Comparison of ENCODE assay signal across 13 cellular contexts in genomic region chr10:73480158-73480557, GRCh38. TPM values are rescaled to one million over a fixed set of nuclear protein-coding genes. Genes with fewer than 3 reads are reported as not detected.
DNase-seq lines count a peak whose midpoint lies in the region; ATAC-seq and TF ChIP-seq lines count a peak whose summit lies in the region.
"Had no signal": no experiment of that assay in that cellular context is flagged by ENCODE, and none has a peak within 500 bp of the region (broad histone marks: within the 10 kb centered on the region; RNA-seq: fewer than 3 reads in every experiment).

No MANE protein-coding gene starts in this region.

- peak; percentile 86 for ATAC-seq in activated T-cell treated with anti-CD3 and anti-CD28 coated beads, Interleukin-2, amount 50 U/mL, for 72 hours (replicated peaks in 1 of 2)
- peak; percentile 50 to 80 for ATAC-seq in stimulated activated naive B cell treated with anti-CD40 and anti-IgM and Interleukin-4, amounts not matched to agents 10 μg/mL and 1 μg/mL and 100 μg/mL, for 72 hours (replicated peaks)
- no peak for ATAC-seq in GM21423 (IDR thresholded peaks at IDR 0.05; ENCODE audit: unreplicated experiment)

- no TSS peak for BruUV-seq in Calu3 (replicated peaks; lab: Mats Ljungman, UMichigan)

- H3K27me3 Mint-ChIP-seq in activated T-cell treated with anti-CD3 and anti-CD28 coated beads, Interleukin-2, amount 50 U/mL, for 72 hours (ENCODE audit: low read depth): no peaks in the 10 kb centered on the region
- no peaks in the 10 kb centered on the region for H3K27me3 Mint-ChIP-seq in stimulated activated naive B cell treated with anti-CD40 and anti-IgM and Interleukin-4, amounts not matched to agents 10 μg/mL and 1 μg/mL and 100 μg/mL, for 72 hours
- H3K27me3 Mint-ChIP-seq in endothelial cell (ENCODE audit: unreplicated experiment) (no peaks in the 10 kb centered on the region), Calu3 (ENCODE audit: unreplicated experiment) (no peaks in the 10 kb centered on the region)

- H3K9me3 Mint-ChIP-seq in activated T-cell treated with anti-CD3 and anti-CD28 coated beads, Interleukin-2, amount 50 U/mL, for 72 hours: no peaks in the 10 kb centered on the region
- H3K9me3 Mint-ChIP-seq in stimulated activated naive B cell treated with anti-CD40 and anti-IgM and Interleukin-4, amounts not matched to agents 10 μg/mL and 1 μg/mL and 100 μg/mL, for 72 hours: peaks cover 0 to 4% of the 10 kb centered on the region in 2 donors
- no peaks in the 10 kb centered on the region for H3K9me3 Mint-ChIP-seq in endothelial cell (ENCODE audit: unreplicated experiment)
- H3K9me3 Mint-ChIP-seq in Calu3 (ENCODE audit: low read depth, unreplicated experiment): no peaks in the 10 kb centered on the region

- peaks cover 37% of the 10 kb centered on the region for H3K4me1 Mint-ChIP-seq in activated T-cell treated with anti-CD3 and anti-CD28 coated beads, Interleukin-2, amount 50 U/mL, for 72 hours (ENCODE audit: low read depth)
- H3K4me1 Mint-ChIP-seq in stimulated activated naive B cell treated with anti-CD40 and anti-IgM and Interleukin-4, amounts not matched to agents 10 μg/mL and 1 μg/mL and 100 μg/mL, for 72 hours: peaks cover 2 to 6% of the 10 kb centered on the region in 2 donors
- H3K4me1 Mint-ChIP-seq in endothelial cell (ENCODE audit: unreplicated experiment) (no peaks in the 10 kb centered on the region), Calu3 (ENCODE audit: low read depth, unreplicated experiment) (peaks cover 12% of the 10 kb centered on the region)

- peak overlapping the region; percentile 5 for H3K27ac Mint-ChIP-seq in activated T-cell treated with anti-CD3 and anti-CD28 coated beads, Interleukin-2, amount 50 U/mL, for 72 hours
- H3K27ac Mint-ChIP-seq in stimulated activated naive B cell treated with anti-CD40 and anti-IgM and Interleukin-4, amounts not matched to agents 10 μg/mL and 1 μg/mL and 100 μg/mL, for 72 hours: no peak overlapping the region
- H3K27ac Mint-ChIP-seq in endothelial cell (ENCODE audit: unreplicated experiment) (no peak overlapping the region), Calu3 (ENCODE audit: unreplicated experiment) (no peak overlapping the region)
- H3K27ac Mint-ChIP-seq: T-helper 1 cell treated with Interleukin-12 subunit alpha and Interleukin-12 subunit beta and Interleukin-4 antibody, amounts not matched to agents 30 μg/mL and 1 μg/mL, for 36 hours had no signal

- peaks cover 2 to 16% of the 10 kb centered on the region in 2 donors for H3K36me3 Mint-ChIP-seq in activated T-cell treated with anti-CD3 and anti-CD28 coated beads, Interleukin-2, amount 50 U/mL, for 72 hours (ENCODE audit: insufficient read depth in 2 of 2)
- H3K36me3 Mint-ChIP-seq in stimulated activated naive B cell treated with anti-CD40 and anti-IgM and Interleukin-4, amounts not matched to agents 10 μg/mL and 1 μg/mL and 100 μg/mL, for 72 hours: peaks cover 9 to 19% of the 10 kb centered on the region in 2 donors
- H3K36me3 Mint-ChIP-seq in endothelial cell (ENCODE audit: low read depth, unreplicated experiment): peaks cover 4% of the 10 kb centered on the region
- peaks cover 16% of the 10 kb centered on the region for H3K36me3 Mint-ChIP-seq in Calu3 (ENCODE audit: insufficient read depth, unreplicated experiment)

- CTCF ChIA-PET in Calu3 (lab: Charles Lee): no interaction called here

- H3K4me3 Mint-ChIP-seq in activated T-cell treated with anti-CD3 and anti-CD28 coated beads, Interleukin-2, amount 50 U/mL, for 72 hours: peak overlapping the region; percentile 27 to 38
- H3K4me3 Mint-ChIP-seq in stimulated activated naive B cell treated with anti-CD40 and anti-IgM and Interleukin-4, amounts not matched to agents 10 μg/mL and 1 μg/mL and 100 μg/mL, for 72 hours: no peak overlapping the region
- H3K4me3 Mint-ChIP-seq in endothelial cell (ENCODE audit: unreplicated experiment) (no peak overlapping the region), Calu3 (ENCODE audit: low read depth, unreplicated experiment) (no peak overlapping the region)
- H3K4me3 Mint-ChIP-seq: T-helper 1 cell treated with Interleukin-12 subunit alpha and Interleukin-12 subunit beta and Interleukin-4 antibody, amounts not matched to agents 30 μg/mL and 1 μg/mL, for 36 hours had no signal

- DNase-seq in activated T-cell treated with anti-CD3 and anti-CD28 coated beads, Interleukin-2, amount 50 U/mL, for 72 hours: peak in 1 of 2 donors; percentile 12
- DNase-seq in activated T-cell treated with anti-CD3 and anti-CD28 coated beads, Interleukin-2, amount 50 U/mL, for 1 hour: no peak
- DNase-seq in M059J (ENCODE audit: low read depth) (peak; percentile 75), choroid plexus epithelial cell (ENCODE audit: low read depth) (peak; percentile 67), endothelial cell (ENCODE audit: low spot score) (no peak), Calu3 (no peak)
- no peak for DNase-seq in stimulated activated naive B cell treated with anti-CD40 and anti-IgM and Interleukin-4, amounts not matched to agents 10 μg/mL and 1 μg/mL and 100 μg/mL, for 72 hours
- DNase-seq: activated CD8-positive, alpha-beta memory T cell treated with anti-CD3 and anti-CD28 coated beads, Interleukin-2, amount 50 U/mL, for 48 hours; Kasumi-1; NCI-H510A; stimulated activated CD4-positive, alpha-beta T cell treated with anti-CD3 and anti-CD28 coated beads, Interleukin-12 subunit alpha, Interleukin-12 subunit beta, amount 100 ng/mL, for 4 hours had no signal

- H3K4me3 ChIP-seq in choroid plexus epithelial cell (ENCODE audit: low read depth, low read length): no peak overlapping the region

- intact Hi-C loops in Calu3 (cut with micrococcal nuclease; ENCODE audit: unreplicated experiment): no loop called here

- TF ChIP-seq CTCF in choroid plexus epithelial cell (conservative IDR thresholded peaks at IDR 0.05; ENCODE audit: low read depth, low read length): no peak
- TF ChIP-seq CTCF in endothelial cell (IDR thresholded peaks at IDR 0.05; ENCODE audit: unreplicated experiment): no peak
- no peak for TF ChIP-seq CTCF in Calu3 (IDR thresholded peaks at IDR 0.05; ENCODE audit: unreplicated experiment)

RNA-seq across cellular contexts. Expression of gene PPP3CB, which starts 15.7 kb away (rescaled TPM):
- total RNA-seq in activated T-cell treated with anti-CD3 and anti-CD28 coated beads, Interleukin-2, amount 50 U/mL, for 72 hours: 10 to 100 TPM; 42.6 to 45.7 TPM
- 8.3 and 16.9 TPM in 2 replicates for total RNA-seq in M059J (2014; rRNA removed; shearing (Covaris generic))
- total RNA-seq in endothelial cell (ENCODE audit: unreplicated experiment) (18.5 TPM), Calu3 (2022) (26.4 and 27.5 TPM in 2 replicates)

RNA-seq across cellular contexts. Expression of gene MSS51, which starts 46.8 kb away (rescaled TPM):
- total RNA-seq in activated T-cell treated with anti-CD3 and anti-CD28 coated beads, Interleukin-2, amount 50 U/mL, for 72 hours: 1 to 10 TPM; 3.5 to 3.8 TPM
- total RNA-seq in M059J (2014; rRNA removed; shearing (Covaris generic)): 0.10 TPM in 1 of 2 replicates, not detected in the other
- total RNA-seq in endothelial cell (ENCODE audit: unreplicated experiment): 2.0 TPM
- total RNA-seq in Calu3 (2022): 2.9 and 3.3 TPM in 2 replicates

Comparison
In these comparisons a context has a peak if more than half of its experiments do, and no peak if none do; other contexts are left out.
1. DNase-seq: peak in M059J (single experiment) and choroid plexus epithelial cell (single experiment); none in activated T-cell treated with anti-CD3 and anti-CD28 coated beads, Interleukin-2, amount 50 U/mL, for 1 hour (single experiment), stimulated activated naive B cell treated with anti-CD40 and anti-IgM and Interleukin-4, amounts not matched to agents 10 μg/mL and 1 μg/mL and 100 μg/mL, for 72 hours (single experiment), endothelial cell (single experiment) and Calu3 (single experiment).
2. H3K4me3 Mint-ChIP-seq: peak in activated T-cell treated with anti-CD3 and anti-CD28 coated beads, Interleukin-2, amount 50 U/mL, for 72 hours (2 of 2); none in stimulated activated naive B cell treated with anti-CD40 and anti-IgM and Interleukin-4, amounts not matched to agents 10 μg/mL and 1 μg/mL and 100 μg/mL, for 72 hours (0 of 2), endothelial cell (single experiment) and Calu3 (single experiment).